Comparison of ENCODE assay signal across 19 cellular contexts in the genomic region with DNA sequence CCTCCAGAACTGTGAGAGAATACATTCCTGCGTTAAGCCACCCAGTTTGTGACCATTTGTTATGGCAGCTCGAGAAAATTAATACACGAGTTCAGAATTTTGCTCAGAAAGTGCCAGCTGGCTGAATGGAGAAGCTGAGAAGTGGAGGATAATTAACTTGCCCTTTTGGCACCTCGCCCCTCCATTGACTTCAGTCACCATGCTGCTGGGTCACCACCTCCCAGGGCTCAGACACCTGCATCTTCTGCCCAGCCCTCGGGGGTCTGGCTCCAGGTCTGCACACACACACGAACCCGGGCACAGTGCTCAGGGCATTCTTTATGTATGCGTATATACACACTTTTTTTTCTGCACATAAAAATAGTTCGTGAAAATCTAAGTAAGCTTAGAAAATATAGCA. TPM values are rescaled to one million over a fixed set of nuclear protein-coding genes. Genes with fewer than 3 reads are reported as not detected.
"Had no signal": no experiment of that assay in that cellular context is flagged by ENCODE, and none has a peak within 500 bp of the region (broad histone marks: within the 10 kb centered on the region; RNA-seq: fewer than 3 reads in every experiment).

No MANE protein-coding gene starts in this region.

- DNase-seq: activated CD4-positive, alpha-beta T cell treated with anti-CD3 and anti-CD28 coated beads, Interleukin-2, amount 10 ng/mL, durations not matched to agents 24 days and 14 days; activated CD8-positive, alpha-beta T cell treated with anti-CD3 and anti-CD28 coated beads for 36 hours; activated naive CD4-positive, alpha-beta T cell treated with anti-CD3 and anti-CD28 coated beads, Interleukin-2, amount 50 U/mL, for 16 hours; activated T-cell treated with anti-CD3 and anti-CD28 coated beads, Interleukin-2, amount 50 U/mL, for 24 hours; dermis blood vessel endothelial cell; effector memory CD4-positive, alpha-beta T cell; foreskin fibroblast; midbrain; retina; T-helper 1 cell; T-helper 9 cell had no signal

- H3K4me3 ChIP-seq: hepatocyte, lung, tibial nerve, uterus had no signal

- ATAC-seq: activated CD8-positive, alpha-beta T cell treated with anti-CD3 and anti-CD28 coated beads for 36 hours; left colon had no signal

- H3K79me2 ChIP-seq: hepatocyte had no signal

- H3K36me3 ChIP-seq: uterus had no signal

- FAIRE-seq: astrocyte, bronchial epithelial cell had no signal

- H3K4me2 ChIP-seq: hepatocyte had no signal

- H3K27ac ChIP-seq: tibial nerve, uterus had no signal

- H3K4me1 ChIP-seq: uterus had no signal

- H3K27me3 ChIP-seq: hepatocyte, tibial nerve, uterus had no signal

- H2AFZ ChIP-seq: hepatocyte had no signal

RNA-seq across cellular contexts. Expression of gene AMOTL2, which starts 32.0 kb away (rescaled TPM):
- total RNA-seq: activated CD4-positive, alpha-beta T cell treated with anti-CD3 and anti-CD28 coated beads, Interleukin-2, amount 10 ng/mL, durations not matched to agents 24 days and 14 days; activated CD8-positive, alpha-beta T cell treated with anti-CD3 and anti-CD28 coated beads for 36 hours; activated T-helper 2 cell treated with anti-CD3 and anti-CD28 coated beads, Interferon-gamma antibody, Interleukin-2, Interleukin-4, amounts not matched to agents 10 μg/mL and 5 μg/mL and 100 μg/mL, durations not matched to agents 14 hours and 24 hours and 36 hours had no signal
